17 cellular contexts compared by ENCODE assay signal in the genomic region with DNA sequence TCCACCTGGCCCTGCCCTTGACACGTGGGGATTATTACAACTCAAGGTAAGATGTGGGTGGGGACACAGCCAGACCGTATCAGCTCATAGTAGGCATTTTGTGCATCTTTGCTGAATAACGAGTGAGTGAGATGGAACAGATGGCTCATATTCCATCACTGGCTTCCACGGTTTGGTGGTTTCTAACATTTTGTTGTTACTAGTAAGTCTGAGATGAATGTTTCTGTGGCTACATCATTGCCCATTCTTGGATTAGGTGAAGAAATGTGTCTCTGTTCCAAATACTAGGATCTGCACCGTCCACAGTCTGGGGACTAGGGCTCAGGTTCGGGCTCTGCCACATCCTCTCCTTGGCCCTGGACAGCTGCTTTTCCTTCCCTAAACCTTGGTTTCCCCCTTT.
"Had no signal": no experiment of that assay in that cellular context is flagged by ENCODE, and none has a peak within 500 bp of the region (broad histone marks: within the 10 kb centered on the region; RNA-seq: fewer than 3 reads in every experiment).

No MANE protein-coding gene starts in this region.

- H3K27ac ChIP-seq: colonic mucosa, esophagus squamous epithelium, heart left ventricle, ovary, WERI-Rb-1 had no signal

- H3K36me3 ChIP-seq: colonic mucosa, heart left ventricle, ovary, WERI-Rb-1 had no signal

- ATAC-seq: heart left ventricle; sciatic nerve; SK-N-SH treated with all-trans-retinoic acid at 6 μM for 48 hours; stimulated activated memory B cell treated with anti-CD40 and anti-IgM and Interleukin-4, amounts not matched to agents 10 μg/mL and 1 μg/mL and 100 μg/mL, for 72 hours had no signal

- H3K27me3 ChIP-seq: ovary had no signal

- DNase-seq: activated CD4-positive, alpha-beta T cell treated with anti-CD3 and anti-CD28 coated beads for 4 hours; activated naive CD4-positive, alpha-beta T cell treated with anti-CD3 and anti-CD28 coated beads, Interleukin-2, amount 10 ng/mL, durations not matched to agents 7 days and 5 days; amniotic stem cell; central memory CD4-positive, alpha-beta T cell; colonic mucosa; esophagus squamous epithelium; foreskin melanocyte; midbrain; ovary; stimulated activated CD4-positive, alpha-beta T cell treated with anti-CD3 and anti-CD28 coated beads, Interleukin-2, amount 100 ng/mL, for 24 hours; substantia nigra; trophoblast cell; WERI-Rb-1 had no signal

- H3K9me3 ChIP-seq: colonic mucosa, esophagus squamous epithelium, heart left ventricle, ovary had no signal

- H3K4me3 ChIP-seq: colonic mucosa, esophagus squamous epithelium, heart left ventricle, ovary had no signal
